Comparison of ENCODE assay signal across 1 cellular context in the genomic region with DNA sequence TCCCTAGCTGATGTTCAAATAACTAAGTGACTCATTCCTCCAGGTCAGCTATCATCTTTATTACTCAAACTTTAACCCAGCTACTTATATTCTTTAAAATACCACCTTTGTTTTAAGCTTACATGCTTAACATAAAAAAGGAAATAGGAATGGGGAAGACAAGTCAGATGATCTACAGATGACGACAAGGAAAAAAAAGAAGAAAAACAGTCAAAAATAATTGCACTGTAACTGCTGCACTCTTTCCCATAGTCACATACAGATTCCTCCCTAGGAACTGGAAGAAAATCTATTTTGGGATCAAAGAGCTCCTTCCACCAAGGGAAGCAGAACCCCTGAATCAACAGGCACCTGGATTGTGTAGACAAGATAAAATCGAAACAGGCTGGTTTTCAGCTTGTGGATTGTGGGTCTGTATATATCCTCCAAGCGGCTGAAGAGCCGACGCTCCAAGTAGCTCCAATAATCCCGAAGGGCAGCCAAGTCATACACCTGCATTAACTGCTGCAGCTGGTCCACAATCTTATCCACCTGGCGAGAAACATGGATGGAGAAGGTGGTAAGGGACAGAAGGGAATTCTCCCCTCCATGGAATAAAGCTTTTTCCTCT.
TF ChIP-seq lines count a peak whose summit lies in the region.

No MANE protein-coding gene starts in this region.

TF ChIP-seq in SK-N-SH, 30 proteins besides CTCF, POLR2A, EP300 and RAD21 (continued from another document):
- TF ChIP-seq, protein P1, sequence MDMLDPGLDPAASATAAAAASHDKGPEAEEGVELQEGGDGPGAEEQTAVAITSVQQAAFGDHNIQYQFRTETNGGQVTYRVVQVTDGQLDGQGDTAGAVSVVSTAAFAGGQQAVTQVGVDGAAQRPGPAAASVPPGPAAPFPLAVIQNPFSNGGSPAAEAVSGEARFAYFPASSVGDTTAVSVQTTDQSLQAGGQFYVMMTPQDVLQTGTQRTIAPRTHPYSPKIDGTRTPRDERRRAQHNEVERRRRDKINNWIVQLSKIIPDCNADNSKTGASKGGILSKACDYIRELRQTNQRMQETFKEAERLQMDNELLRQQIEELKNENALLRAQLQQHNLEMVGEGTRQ (IDR thresholded peaks at IDR 0.05; ENCODE audit: borderline replicate concordance, low read depth, low read length): no peak
- TF ChIP-seq MXI1 (IDR thresholded peaks at IDR 0.05; ENCODE audit: low read depth, low read length): no peak
- TF ChIP-seq, protein P2, sequence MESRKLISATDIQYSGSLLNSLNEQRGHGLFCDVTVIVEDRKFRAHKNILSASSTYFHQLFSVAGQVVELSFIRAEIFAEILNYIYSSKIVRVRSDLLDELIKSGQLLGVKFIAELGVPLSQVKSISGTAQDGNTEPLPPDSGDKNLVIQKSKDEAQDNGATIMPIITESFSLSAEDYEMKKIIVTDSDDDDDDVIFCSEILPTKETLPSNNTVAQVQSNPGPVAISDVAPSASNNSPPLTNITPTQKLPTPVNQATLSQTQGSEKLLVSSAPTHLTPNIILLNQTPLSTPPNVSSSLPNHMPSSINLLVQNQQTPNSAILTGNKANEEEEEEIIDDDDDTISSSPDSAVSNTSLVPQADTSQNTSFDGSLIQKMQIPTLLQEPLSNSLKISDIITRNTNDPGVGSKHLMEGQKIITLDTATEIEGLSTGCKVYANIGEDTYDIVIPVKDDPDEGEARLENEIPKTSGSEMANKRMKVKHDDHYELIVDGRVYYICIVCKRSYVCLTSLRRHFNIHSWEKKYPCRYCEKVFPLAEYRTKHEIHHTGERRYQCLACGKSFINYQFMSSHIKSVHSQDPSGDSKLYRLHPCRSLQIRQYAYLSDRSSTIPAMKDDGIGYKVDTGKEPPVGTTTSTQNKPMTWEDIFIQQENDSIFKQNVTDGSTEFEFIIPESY (IDR thresholded peaks at IDR 0.05; ENCODE audit: borderline replicate concordance, low read depth): no peak
- no peak for TF ChIP-seq POLR2AphosphoS5 (IDR thresholded peaks at IDR 0.05; ENCODE audit: low read depth, low read length)
- TF ChIP-seq NRF1 (IDR thresholded peaks at IDR 0.05; ENCODE audit: low read depth, low read length): no peak
- TF ChIP-seq SMC3 (IDR thresholded peaks at IDR 0.05; ENCODE audit: low read depth, low read length): no peak
- no peak for TF ChIP-seq RFX5 (IDR thresholded peaks at IDR 0.05; ENCODE audit: low read length)
- TF ChIP-seq NFIC (IDR thresholded peaks at IDR 0.05; ENCODE audit: borderline replicate concordance): no peak
- TF ChIP-seq FOSL2 (IDR thresholded peaks at IDR 0.05; ENCODE audit: borderline replicate concordance, low read depth): no peak
